Comparison of ENCODE assay signal across 8 cellular contexts in genomic region chr1:51192213-51192843, GRCh38. TPM values are rescaled to one million over a fixed set of nuclear protein-coding genes. Genes with fewer than 3 reads are reported as not detected.
DNase-seq lines count a peak whose midpoint lies in the region; ATAC-seq and TF ChIP-seq lines count a peak whose summit lies in the region.

No MANE protein-coding gene starts in this region.

- H4K91ac ChIP-seq in neuronal stem cell (ENCODE audit: low read depth, low read length, poor library complexity): no peak overlapping the region

- ATAC-seq in HG02610 (IDR thresholded peaks at IDR 0.05; ENCODE audit: unreplicated experiment) (peak; percentile 39), HG03045 (IDR thresholded peaks at IDR 0.05; ENCODE audit: unreplicated experiment) (no peak)

- H3K4me2 ChIP-seq in neuronal stem cell (ENCODE audit: insufficient read depth, low read length, poor library complexity, severe bottlenecking): no peak overlapping the region

- H3K27me3 ChIP-seq in NT2/D1 (ENCODE audit: insufficient read depth, insufficient read length) (no peaks in the 10 kb centered on the region), neuronal stem cell (ENCODE audit: control insufficient read depth in 3 of 3, insufficient read depth in 3 of 3, low read depth in 1 of 3, low read length in 3 of 3) (no peaks in the 10 kb centered on the region), tibial artery (no peaks in the 10 kb centered on the region)

- H3K23ac ChIP-seq in neuronal stem cell (ENCODE audit: low read depth, low read length, poor library complexity): no peak overlapping the region

- no peak overlapping the region for H3K18ac ChIP-seq in neuronal stem cell (ENCODE audit: low read length)

- H3K4ac ChIP-seq in neuronal stem cell (ENCODE audit: low read length): no peak overlapping the region

- no peak overlapping the region for H2BK120ac ChIP-seq in neuronal stem cell (ENCODE audit: low read depth, low read length)

- peak; percentile 58 for DNase-seq in CMK (ENCODE audit: low read depth)
- peak; percentile 81 for DNase-seq in NT2/D1 (ENCODE audit: low read depth, low spot score)
- DNase-seq in activated T-cell treated with anti-CD3 and anti-CD28 coated beads for 4 hours: peak; percentile 44
- peak; percentile 82 for DNase-seq in fibroblast of mammary gland (ENCODE audit: low read depth)
- DNase-seq in neuronal stem cell (ENCODE audit: low spot score): peak; percentile 67
- DNase-seq in tibial artery: peak; percentile 66 to 68

- no peak overlapping the region for H4K8ac ChIP-seq in neuronal stem cell (ENCODE audit: low read depth, low read length)

- no peak overlapping the region for H3K9ac ChIP-seq in NT2/D1 (ENCODE audit: insufficient read length, low read depth)
- H3K9ac ChIP-seq in neuronal stem cell (ENCODE audit: low read depth, low read length, poor library complexity): no peak overlapping the region

- intact Hi-C loops in tibial artery (cut with DNase I; ENCODE audit: low total_unique reads): loop anchor here (5.0 to 10.0 kb wide), 3 partner anchors 105 to 418 kb away; no protein-coding TSS in a partner anchor

- H3K36me3 ChIP-seq in NT2/D1 (ENCODE audit: insufficient read depth, insufficient read length, low read length) (no peaks in the 10 kb centered on the region), neuronal stem cell (replicated peaks in 1 of 2; ENCODE audit: control insufficient read depth in 2 of 2, insufficient read depth in 2 of 2, low read length in 2 of 2) (no peaks in the 10 kb centered on the region), tibial artery (no peaks in the 10 kb centered on the region)

- no peak overlapping the region for H3K14ac ChIP-seq in neuronal stem cell (ENCODE audit: low read length)

- H2BK15ac ChIP-seq in neuronal stem cell (ENCODE audit: low read length): no peak overlapping the region

- H3K27ac ChIP-seq in neuronal stem cell (replicated peaks; ENCODE audit: low read length) (no peak overlapping the region), tibial artery (no peak overlapping the region)

- no peaks in the 10 kb centered on the region for H3K9me3 ChIP-seq in NT2/D1 (ENCODE audit: insufficient read depth, low read length)
- H3K9me3 ChIP-seq in neuronal stem cell (replicated peaks in 1 of 2; ENCODE audit: control insufficient read depth in 2 of 2, insufficient read depth in 1 of 2, low read depth in 1 of 2, low read length in 2 of 2): no peaks in the 10 kb centered on the region
- no peaks in the 10 kb centered on the region for H3K9me3 ChIP-seq in tibial artery

- no peak overlapping the region for H2AFZ ChIP-seq in neuronal stem cell (ENCODE audit: low read length)

- WGBS in neuronal stem cell (ENCODE audit: extremely low coverage in 2 of 2, insufficient read length in 2 of 2, insufficient replicate concordance in 1 of 2), 2 donors: 100% methylated on average over 2 of the region's 3 CpGs; no CpG with 5 or more reads in 1 of the 2 donors

- H2AK5ac ChIP-seq in neuronal stem cell (ENCODE audit: low read depth, low read length): no peak overlapping the region

- no peaks in the 10 kb centered on the region for H3K4me1 ChIP-seq in NT2/D1 (ENCODE audit: insufficient read depth, insufficient read length)
- no peaks in the 10 kb centered on the region for H3K4me1 ChIP-seq in neuronal stem cell (ENCODE audit: control insufficient read depth in 2 of 2, insufficient read depth in 1 of 2, low read depth in 1 of 2, low read length in 2 of 2)
- H3K4me1 ChIP-seq in tibial artery: no peaks in the 10 kb centered on the region

- peak; percentile 84 for TF ChIP-seq CTCF in fibroblast of mammary gland (conservative IDR thresholded peaks at IDR 0.05; ENCODE audit: control insufficient read depth, insufficient read depth, low read depth, low read length)
- peak; percentile 64 to 84 for TF ChIP-seq CTCF in tibial artery (IDR thresholded peaks at IDR 0.05)

- no peak overlapping the region for H2BK5ac ChIP-seq in neuronal stem cell (ENCODE audit: low read length)

- H2BK12ac ChIP-seq in neuronal stem cell (ENCODE audit: low read length): no peak overlapping the region

- no peaks in the 10 kb centered on the region for H3K79me1 ChIP-seq in neuronal stem cell (ENCODE audit: low read depth, low read length)

- H3K4me3 ChIP-seq in NT2/D1 (ENCODE audit: insufficient read length, low read depth): no peak overlapping the region
- no peak overlapping the region for H3K4me3 ChIP-seq in fibroblast of mammary gland (ENCODE audit: control insufficient read depth, low read depth, low read length)
- H3K4me3 ChIP-seq in neuronal stem cell (ENCODE audit: low read length in 2 of 2): no peak overlapping the region
- H3K4me3 ChIP-seq in tibial artery: no peak overlapping the region

RNA-seq across cellular contexts. Expression of gene RNF11, which starts 43.7 kb away (rescaled TPM):
- polyA plus RNA-seq in neuronal stem cell (2013, experiment 1 of 2): 53.2 TPM
- 55.3 TPM for polyA plus RNA-seq in neuronal stem cell (2013, experiment 2 of 2)
